12 cellular contexts compared by ENCODE assay signal in the genomic region with DNA sequence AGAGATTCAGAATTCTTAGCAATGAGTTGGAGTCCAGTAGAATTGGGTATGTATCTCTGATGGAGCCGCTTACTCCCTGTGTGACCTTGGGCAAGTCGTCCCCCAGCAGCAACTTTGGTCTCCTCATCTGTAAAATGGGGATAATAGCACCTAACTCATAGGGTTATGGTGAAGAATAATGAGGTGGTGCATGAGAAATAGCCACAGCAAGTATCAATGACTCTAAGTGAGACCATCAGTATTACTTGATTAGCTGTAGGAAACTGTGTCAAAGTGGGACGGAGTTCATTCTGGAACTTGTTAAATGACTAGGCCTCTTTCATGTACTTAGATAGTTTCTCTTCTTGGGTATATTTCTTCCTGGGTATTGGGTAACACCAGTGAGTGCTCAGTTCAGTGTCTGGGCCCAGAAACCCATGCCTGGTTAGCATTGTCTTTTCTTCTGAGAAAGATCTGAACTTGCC. TPM values are rescaled to one million over a fixed set of nuclear protein-coding genes. Genes with fewer than 3 reads are reported as not detected.
DNase-seq lines count a peak whose midpoint lies in the region; ATAC-seq, FAIRE-seq and TF ChIP-seq lines count a peak whose summit lies in the region.
"Had no signal": no experiment of that assay in that cellular context is flagged by ENCODE, and none has a peak within 500 bp of the region (broad histone marks: within the 10 kb centered on the region; RNA-seq: fewer than 3 reads in every experiment).

No MANE protein-coding gene starts in this region.

- WGBS in small intestine, 3 donors, result 85 to 86% (median 85%) methylated on average over 3 of the region's 3 CpGs

- peak overlapping the region; percentile 88 for H3K27ac Mint-ChIP-seq in activated T-helper 2 cell treated with anti-CD3 and anti-CD28 coated beads, Interferon-gamma antibody, Interleukin-2, Interleukin-4, amounts not matched to agents 10 μg/mL and 5 μg/mL and 100 μg/mL, durations not matched to agents 14 hours and 24 hours and 36 hours

- H3K9me3 ChIP-seq in small intestine (ENCODE audit: control insufficient read depth, low read depth) (no peaks in the 10 kb centered on the region), left ventricle myocardium inferior (replicated peaks) (no peaks in the 10 kb centered on the region)

- no peak for TF ChIP-seq CTCF in left ventricle myocardium inferior (IDR thresholded peaks at IDR 0.05; ENCODE audit: borderline replicate concordance)

- no peak for FAIRE-seq in small intestine (lab: Jason Lieb, UNC)

- H3K4me3 Mint-ChIP-seq in activated T-helper 2 cell treated with anti-CD3 and anti-CD28 coated beads, Interferon-gamma antibody, Interleukin-2, Interleukin-4, amounts not matched to agents 10 μg/mL and 5 μg/mL and 100 μg/mL, durations not matched to agents 14 hours and 24 hours and 36 hours (ENCODE audit: low read depth), result peak overlapping the region; percentile 27
- H3K4me3 Mint-ChIP-seq: neural crest cell had no signal

- H3K9me3 Mint-ChIP-seq in activated T-helper 2 cell treated with anti-CD3 and anti-CD28 coated beads, Interferon-gamma antibody, Interleukin-2, Interleukin-4, amounts not matched to agents 10 μg/mL and 5 μg/mL and 100 μg/mL, durations not matched to agents 14 hours and 24 hours and 36 hours, result no peaks in the 10 kb centered on the region
- H3K9me3 Mint-ChIP-seq: neural crest cell had no signal

- peak; percentile 25 for DNase-seq in activated T-helper 2 cell treated with anti-CD3 and anti-CD28 coated beads, Interferon-gamma antibody, Interleukin-2, Interleukin-4, amounts not matched to agents 10 μg/mL and 5 μg/mL and 100 μg/mL, durations not matched to agents 14 hours and 24 hours and 36 hours (ENCODE audit: low spot score)
- DNase-seq in SHP77 treated with DMSO at 0.1 percent for 48 hours (lab: John Stamatoyannopoulos, UW) (no peak), small intestine (no peak), NCI-H345 treated with DMSO at 0.1 percent for 48 hours (lab: John Stamatoyannopoulos, UW; ENCODE audit: unreplicated experiment) (no peak), left ventricle myocardium inferior (no peak)
- DNase-seq: IMR-90 had no signal

- intact Hi-C loops in activated T-helper 2 cell treated with anti-CD3 and anti-CD28 coated beads, Interferon-gamma antibody, Interleukin-2, Interleukin-4, amounts not matched to agents 10 μg/mL and 5 μg/mL and 100 μg/mL, durations not matched to agents 14 hours and 24 hours and 36 hours (cut with micrococcal nuclease), result loop anchor here (1.0 to 5.0 kb wide), 5 partner anchors 11 to 350 kb away; no protein-coding TSS in a partner anchor
- intact Hi-C loops in left ventricle myocardium inferior (cut with micrococcal nuclease), result no loop called here

- H3K27me3 ChIP-seq in small intestine (ENCODE audit: control insufficient read depth in 2 of 2, insufficient read depth in 2 of 2, low read length in 2 of 2), result no peaks in the 10 kb centered on the region
- H3K27me3 ChIP-seq in left ventricle myocardium inferior (ENCODE audit: low read depth), result peaks cover 76% of the 10 kb centered on the region

- no peak overlapping the region for H3K27ac ChIP-seq in small intestine (ENCODE audit: low read depth in 1 of 2, low read length in 1 of 2)
- no peak overlapping the region for H3K27ac ChIP-seq in left ventricle myocardium inferior (replicated peaks)

- H3K4me1 Mint-ChIP-seq in activated T-helper 2 cell treated with anti-CD3 and anti-CD28 coated beads, Interferon-gamma antibody, Interleukin-2, Interleukin-4, amounts not matched to agents 10 μg/mL and 5 μg/mL and 100 μg/mL, durations not matched to agents 14 hours and 24 hours and 36 hours (ENCODE audit: low read depth), result peaks cover 80% of the 10 kb centered on the region
- H3K4me1 Mint-ChIP-seq: neural crest cell had no signal

- H3K4me3 ChIP-seq in small intestine (ENCODE audit: low read depth in 1 of 2, low read length in 2 of 2), result no peak overlapping the region
- no peak overlapping the region for H3K4me3 ChIP-seq in left ventricle myocardium inferior

- H3K36me3 Mint-ChIP-seq in activated T-helper 2 cell treated with anti-CD3 and anti-CD28 coated beads, Interferon-gamma antibody, Interleukin-2, Interleukin-4, amounts not matched to agents 10 μg/mL and 5 μg/mL and 100 μg/mL, durations not matched to agents 14 hours and 24 hours and 36 hours (ENCODE audit: low read depth), result peaks cover 63% of the 10 kb centered on the region

- H3K27me3 Mint-ChIP-seq in activated T-helper 2 cell treated with anti-CD3 and anti-CD28 coated beads, Interferon-gamma antibody, Interleukin-2, Interleukin-4, amounts not matched to agents 10 μg/mL and 5 μg/mL and 100 μg/mL, durations not matched to agents 14 hours and 24 hours and 36 hours (ENCODE audit: low read depth), result no peaks in the 10 kb centered on the region

- no peaks in the 10 kb centered on the region for H3K36me3 ChIP-seq in small intestine (ENCODE audit: control insufficient read depth in 2 of 2, insufficient read depth in 2 of 2, low read length in 2 of 2)
- H3K36me3 ChIP-seq in left ventricle myocardium inferior, result no peaks in the 10 kb centered on the region

- ATAC-seq in GM18498 (IDR thresholded peaks at IDR 0.05; ENCODE audit: unreplicated experiment) (peak; percentile 72), GM19468 (IDR thresholded peaks at IDR 0.05; ENCODE audit: extremely low read depth, unreplicated experiment) (peak; percentile 50), HG03175 (IDR thresholded peaks at IDR 0.05; ENCODE audit: unreplicated experiment) (peak; percentile 71)

- no peaks in the 10 kb centered on the region for H3K4me1 ChIP-seq in small intestine (ENCODE audit: control insufficient read depth in 2 of 2, insufficient read depth in 1 of 2, low read depth in 1 of 2, low read length in 1 of 2)
- H3K4me1 ChIP-seq in left ventricle myocardium inferior, result no peaks in the 10 kb centered on the region

RNA-seq across cellular contexts. Expression of a gene that starts 6.4 kb away (rescaled TPM):
- 69.0 and 69.5 TPM in 2 replicates for total RNA-seq in activated T-helper 2 cell treated with anti-CD3 and anti-CD28 coated beads, Interferon-gamma antibody, Interleukin-2, Interleukin-4, amounts not matched to agents 10 μg/mL and 5 μg/mL and 100 μg/mL, durations not matched to agents 14 hours and 24 hours and 36 hours
- polyA plus RNA-seq in small intestine, result 1 to 10 TPM; 2.3 to 5.1 (median 2.9) TPM
- 1.6 TPM for total RNA-seq in left ventricle myocardium inferior
- total RNA-seq: fibroblast of villous mesenchyme, RPMI7951 had no signal
- polyA plus RNA-seq: IMR-90 had no signal

Comparison
In these comparisons a context has a peak if more than half of its experiments do, and no peak if none do; other contexts are left out.
1. RNA of a gene that starts 6.4 kb away (total RNA-seq): 69.0 to 69.5 TPM in activated T-helper 2 cell treated with anti-CD3 and anti-CD28 coated beads, Interferon-gamma antibody, Interleukin-2, Interleukin-4, amounts not matched to agents 10 μg/mL and 5 μg/mL and 100 μg/mL, durations not matched to agents 14 hours and 24 hours and 36 hours; 1.6 TPM in left ventricle myocardium inferior (single experiment); every median in the first group is over 10 times any median in the second.
2. Peak in every context shown above with its lines, with median percentiles within 50 percentile points of each other: ATAC-seq.